19 cellular contexts compared by ENCODE assay signal in genomic region chr4:6364581-6364980, GRCh38.
"Had no signal": no experiment of that assay in that cellular context is flagged by ENCODE, and none has a peak within 500 bp of the region (broad histone marks: within the 10 kb centered on the region; RNA-seq: fewer than 3 reads in every experiment).

No MANE protein-coding gene starts in this region.

- H3K9me3 ChIP-seq: heart left ventricle, left lung, lower lobe of right lung, mucosa of descending colon had no signal

- H3K36me3 ChIP-seq: esophagus muscularis mucosa, gastroesophageal sphincter, heart left ventricle, left lung, lower lobe of right lung had no signal

- H3K4me3 ChIP-seq: coronary artery, dorsolateral prefrontal cortex, esophagus muscularis mucosa, gastroesophageal sphincter, heart left ventricle, hepatocyte, left lung, lower lobe of right lung, mucosa of descending colon had no signal

- DNase-seq: dermis blood vessel endothelial cell; dorsolateral prefrontal cortex; effector CD4-positive, alpha-beta T cell; effector memory CD4-positive, alpha-beta T cell; foreskin keratinocyte; hypothalamus; immature natural killer cell; islet precursor cell; left cardiac atrium; lower lobe of right lung; mesenchymal stem cell; naive B cell had no signal

- H3K27ac ChIP-seq: coronary artery, esophagus muscularis mucosa, foreskin keratinocyte, gastroesophageal sphincter, heart left ventricle, hepatocyte, left lung, lower lobe of right lung had no signal

- H3K27me3 ChIP-seq: dorsolateral prefrontal cortex, foreskin keratinocyte had no signal

- H3K4me1 ChIP-seq: esophagus muscularis mucosa, foreskin keratinocyte, gastroesophageal sphincter, heart left ventricle, left lung, lower lobe of right lung had no signal

- ATAC-seq: foreskin keratinocyte, gastroesophageal sphincter, heart left ventricle, left cardiac atrium, left lung, lower lobe of right lung, mucosa of descending colon had no signal

- H3K79me2 ChIP-seq: hepatocyte had no signal

- H2AFZ ChIP-seq: hepatocyte had no signal

- H3K4me2 ChIP-seq: hepatocyte had no signal
